1 cellular context compared by ENCODE assay signal in genomic region chr17:79088266-79088996, GRCh38.
TF ChIP-seq lines count a peak whose summit lies in the region.

No MANE protein-coding gene starts in this region.

TF ChIP-seq in K562, 482 proteins besides CTCF, POLR2A, EP300 and RAD21 (continued from another document):
- TF ChIP-seq IRF1 (CRISPR knock-in tag; IDR thresholded peaks at IDR 0.05; ENCODE audit: borderline replicate concordance), result no peak
- no peak for TF ChIP-seq MIER1 (IDR thresholded peaks at IDR 0.05; ENCODE audit: low read depth)
- no peak for TF ChIP-seq E2F5 (CRISPR knock-in tag; IDR thresholded peaks at IDR 0.05)
- no peak for TF ChIP-seq SIN3A (IDR thresholded peaks at IDR 0.05; ENCODE audit: borderline replicate concordance in 2 of 2, control insufficient read depth in 1 of 2, low read depth in 2 of 2, low read length in 2 of 2)
- TF ChIP-seq ZNF785 (CRISPR knock-in tag; IDR thresholded peaks at IDR 0.05), result no peak
- no peak for TF ChIP-seq ZNF639 (CRISPR knock-in tag; conservative IDR thresholded peaks at IDR 0.05 in 1 of 2, IDR thresholded peaks at IDR 0.05 in 1 of 2)
- peak; percentile 43; the same call in 1 of the 2 replicates for TF ChIP-seq POLR2G (IDR thresholded peaks at IDR 0.05; ENCODE audit: low read depth, low read length)
- TF ChIP-seq TGIF2 (CRISPR knock-in tag; IDR thresholded peaks at IDR 0.05), result no peak
- TF ChIP-seq RBFOX2 (IDR thresholded peaks at IDR 0.05; ENCODE audit: low read depth, low read length), result peak; percentile 24; the same call in 1 of the 2 replicates
